8 cellular contexts compared by ENCODE assay signal in genomic region chr10:79685044-79685685, GRCh38.
A peak's percentile ranks its signal among the peaks of the same experiment; 100 is the strongest.
DNase-seq lines count a peak whose midpoint lies in the region; ATAC-seq lines count a peak whose summit lies in the region.

No MANE protein-coding gene starts in this region.

- peak; percentile 3 for DNase-seq in CMK (ENCODE audit: low read depth)
- peak; percentile 12 to 61 for DNase-seq in NCI-H526 (lab: John Stamatoyannopoulos, UW)
- peak; percentile 48 for DNase-seq in amniotic epithelial cell (ENCODE audit: low read depth)
- DNase-seq in islet precursor cell: peak; percentile 74
- DNase-seq in stimulated activated CD4-positive, alpha-beta T cell treated with anti-CD3 and anti-CD28 coated beads, TNF-alpha, amount 100 ng/mL, for 24 hours (ENCODE audit: low read depth in 3 of 3): peak; percentile 12 to 51 (median 22)

- ATAC-seq in GM19467 (IDR thresholded peaks at IDR 0.05; ENCODE audit: unreplicated experiment) (peak; percentile 83), HG03159 (IDR thresholded peaks at IDR 0.05; ENCODE audit: unreplicated experiment) (peak; percentile 86)
- peak; percentile 74 to 82 for ATAC-seq in activated CD4-positive, CD25-positive, alpha-beta regulatory T cell treated with anti-CD3 and anti-CD28 coated beads, Interleukin-2, amount 50 U/mL, for 24 hours

Comparison
In these comparisons a context has a peak if more than half of its experiments do, and no peak if none do; other contexts are left out.
1. Peak in every context shown above with its lines: DNase-seq and ATAC-seq.
2. DNase-seq: peak in every context shown above with its lines; median percentile 74 in islet precursor cell; 48 in amniotic epithelial cell; 36 in NCI-H526; 22 in stimulated activated CD4-positive, alpha-beta T cell treated with anti-CD3 and anti-CD28 coated beads, TNF-alpha, amount 100 ng/mL, for 24 hours; 3 in CMK.